Comparison of ENCODE assay signal across 1 cellular context in genomic region chr20:23420943-23421925, GRCh38.
A peak's percentile ranks its signal among the peaks of the same experiment; 100 is the strongest.
TF ChIP-seq lines count a peak whose summit lies in the region.

NAPB (minus strand) TSS chr20:23421488; CDS start chr20:23421402, 86 bp downstream.

TF ChIP-seq in K562, 482 proteins besides CTCF, POLR2A, EP300 and RAD21 (continued from another document and continues in another):
- TF ChIP-seq ZNF277 (CRISPR knock-in tag; IDR thresholded peaks at IDR 0.05; ENCODE audit: borderline replicate concordance), result no peak
- TF ChIP-seq ZBTB12 (CRISPR knock-in tag; IDR thresholded peaks at IDR 0.05), result no peak
- peak in 1 of 2 experiments; percentile 92 for TF ChIP-seq AFF1 (IDR thresholded peaks at IDR 0.05; ENCODE audit: low read depth in 1 of 2, partially characterized antibody in 2 of 2)
- no peak for TF ChIP-seq EZH2 (IDR thresholded peaks at IDR 0.05; ENCODE audit: borderline replicate concordance, low read depth, low read length)
- peak in 1 of 2 experiments; percentile 55; a peak in 2 of 4 replicates for TF ChIP-seq MAZ (CRISPR knock-in tag; conservative IDR thresholded peaks at IDR 0.05 in 1 of 2, IDR thresholded peaks at IDR 0.05 in 1 of 2)
- TF ChIP-seq NFIC (IDR thresholded peaks at IDR 0.05), result peak; percentile 38; the same call in 1 of the 2 replicates
- TF ChIP-seq MAX (CRISPR knock-in tag; IDR thresholded peaks at IDR 0.05), result no peak
- TF ChIP-seq BRD9 (IDR thresholded peaks at IDR 0.05; ENCODE audit: low read depth, partially characterized antibody), result no peak
- no peak for TF ChIP-seq ZNF24 (IDR thresholded peaks at IDR 0.05)
- no peak for TF ChIP-seq PHF20 (IDR thresholded peaks at IDR 0.05; ENCODE audit: partially characterized antibody)
- no peak for TF ChIP-seq TAF7 (tag; IDR thresholded peaks at IDR 0.05)
- TF ChIP-seq MAFF (IDR thresholded peaks at IDR 0.05; ENCODE audit: low read length), result no peak
- no peak for TF ChIP-seq STAT5A (IDR thresholded peaks at IDR 0.05; ENCODE audit: borderline replicate concordance, low read length)
- TF ChIP-seq CHD7 (IDR thresholded peaks at IDR 0.05; ENCODE audit: low read depth, low read length), result no peak
- TF ChIP-seq SIRT6 (IDR thresholded peaks at IDR 0.05; ENCODE audit: low read depth, low read length), result no peak
- TF ChIP-seq TFAP4 (CRISPR knock-in tag; IDR thresholded peaks at IDR 0.05; ENCODE audit: borderline replicate concordance), result peak; percentile 80
- TF ChIP-seq TAF1 (IDR thresholded peaks at IDR 0.05; ENCODE audit: control insufficient read depth, extremely low read depth, insufficient read depth, low read length, severe bottlenecking), result peak; percentile 66
- TF ChIP-seq ESRRA (IDR thresholded peaks at IDR 0.05; ENCODE audit: borderline replicate concordance, low read depth), result no peak; the same call in 1 of the 2 replicates
- peak; percentile 89 for TF ChIP-seq HCFC1 (IDR thresholded peaks at IDR 0.05; ENCODE audit: low read depth, low read length)
- TF ChIP-seq BDP1 (IDR thresholded peaks at IDR 0.05; ENCODE audit: insufficient read depth, insufficient read length), result no peak
- no peak for TF ChIP-seq ZNF134 (CRISPR knock-in tag; conservative IDR thresholded peaks at IDR 0.05)
- TF ChIP-seq GMEB1 (CRISPR knock-in tag; IDR thresholded peaks at IDR 0.05), result peak; percentile 80
- peak; percentile 91 for TF ChIP-seq ZNF143 (CRISPR knock-in tag; IDR thresholded peaks at IDR 0.05)
- TF ChIP-seq RBM22 (IDR thresholded peaks at IDR 0.05; ENCODE audit: low read depth, low read length, poor library complexity, severe bottlenecking), result no peak
- no peak for TF ChIP-seq CEBPZ (IDR thresholded peaks at IDR 0.05; ENCODE audit: borderline replicate concordance, low read depth, low read length)
- TF ChIP-seq ZNF212 (CRISPR knock-in tag; IDR thresholded peaks at IDR 0.05), result no peak
